1 cellular context compared by ENCODE assay signal in the genomic region with DNA sequence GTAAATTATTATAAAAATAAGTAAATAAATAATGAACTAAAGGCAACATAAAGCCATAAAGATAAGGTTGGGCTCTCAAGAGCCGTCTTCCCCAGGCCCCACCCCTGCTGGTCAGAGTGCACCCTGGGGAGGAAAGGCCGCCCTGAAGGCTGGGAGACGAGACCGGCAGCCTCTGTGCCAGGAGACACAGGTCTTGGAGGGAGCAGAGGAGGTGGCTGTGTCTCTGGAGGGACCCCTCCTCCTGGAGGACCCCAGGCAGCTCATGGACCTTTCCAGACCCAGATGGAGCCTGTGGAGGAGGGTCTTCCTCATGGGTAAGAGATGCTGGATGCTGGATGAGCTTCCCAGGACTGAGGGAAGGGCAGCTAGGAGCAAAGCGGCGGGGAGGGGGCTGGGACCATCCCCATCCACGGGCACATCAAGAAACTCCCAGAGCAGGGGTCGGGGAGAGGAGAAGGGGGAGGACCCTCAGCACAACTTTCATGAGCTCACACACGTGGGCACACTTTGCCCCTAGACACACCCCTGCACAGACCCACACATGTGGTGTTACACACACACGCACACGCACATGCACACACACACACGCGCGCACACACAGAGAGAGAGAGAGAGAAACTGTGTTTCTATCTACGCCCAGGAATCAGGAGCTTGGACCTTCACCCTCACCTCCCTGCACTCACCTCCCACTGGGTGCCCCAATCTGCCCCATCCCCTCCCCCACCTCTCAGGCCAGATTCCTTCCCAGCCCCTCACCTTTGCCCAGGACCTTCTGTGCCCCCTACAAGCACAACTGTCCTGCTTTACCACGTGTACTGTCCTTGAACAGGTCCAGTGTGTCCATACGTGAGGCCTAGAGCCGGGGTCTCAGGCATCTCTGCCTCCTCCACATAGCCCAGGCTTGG.
TF ChIP-seq lines count a peak whose summit lies in the region.

A gene (plus strand): TSS at position 159 of the 905 bp plus-strand sequence.

TF ChIP-seq in K562, 482 proteins besides CTCF, POLR2A, EP300 and RAD21:
- no peak for TF ChIP-seq BRD4 (IDR thresholded peaks at IDR 0.05)
- no peak for TF ChIP-seq ZNF589 (CRISPR knock-in tag; IDR thresholded peaks at IDR 0.05; ENCODE audit: low read depth)
- no peak for TF ChIP-seq NR4A1 (CRISPR knock-in tag; IDR thresholded peaks at IDR 0.05)
- no peak for TF ChIP-seq NR4A1 (tag; IDR thresholded peaks at IDR 0.05)
- TF ChIP-seq POLR2AphosphoS2 (IDR thresholded peaks at IDR 0.05; ENCODE audit: low read length) = peak; percentile 71
- TF ChIP-seq, protein P1, sequence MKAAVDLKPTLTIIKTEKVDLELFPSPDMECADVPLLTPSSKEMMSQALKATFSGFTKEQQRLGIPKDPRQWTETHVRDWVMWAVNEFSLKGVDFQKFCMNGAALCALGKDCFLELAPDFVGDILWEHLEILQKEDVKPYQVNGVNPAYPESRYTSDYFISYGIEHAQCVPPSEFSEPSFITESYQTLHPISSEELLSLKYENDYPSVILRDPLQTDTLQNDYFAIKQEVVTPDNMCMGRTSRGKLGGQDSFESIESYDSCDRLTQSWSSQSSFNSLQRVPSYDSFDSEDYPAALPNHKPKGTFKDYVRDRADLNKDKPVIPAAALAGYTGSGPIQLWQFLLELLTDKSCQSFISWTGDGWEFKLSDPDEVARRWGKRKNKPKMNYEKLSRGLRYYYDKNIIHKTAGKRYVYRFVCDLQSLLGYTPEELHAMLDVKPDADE (conservative IDR thresholded peaks at IDR 0.05; ENCODE audit: control insufficient read depth, low read depth, low read length) = no peak
- 0 out of 2 replicates have a peak, but pooled peaks have one; percentile 46 for TF ChIP-seq ELF2 (CRISPR knock-in tag; IDR thresholded peaks at IDR 0.05)
- no peak for TF ChIP-seq MTA2 (IDR thresholded peaks at IDR 0.05; ENCODE audit: low read depth)
- TF ChIP-seq, protein P2, sequence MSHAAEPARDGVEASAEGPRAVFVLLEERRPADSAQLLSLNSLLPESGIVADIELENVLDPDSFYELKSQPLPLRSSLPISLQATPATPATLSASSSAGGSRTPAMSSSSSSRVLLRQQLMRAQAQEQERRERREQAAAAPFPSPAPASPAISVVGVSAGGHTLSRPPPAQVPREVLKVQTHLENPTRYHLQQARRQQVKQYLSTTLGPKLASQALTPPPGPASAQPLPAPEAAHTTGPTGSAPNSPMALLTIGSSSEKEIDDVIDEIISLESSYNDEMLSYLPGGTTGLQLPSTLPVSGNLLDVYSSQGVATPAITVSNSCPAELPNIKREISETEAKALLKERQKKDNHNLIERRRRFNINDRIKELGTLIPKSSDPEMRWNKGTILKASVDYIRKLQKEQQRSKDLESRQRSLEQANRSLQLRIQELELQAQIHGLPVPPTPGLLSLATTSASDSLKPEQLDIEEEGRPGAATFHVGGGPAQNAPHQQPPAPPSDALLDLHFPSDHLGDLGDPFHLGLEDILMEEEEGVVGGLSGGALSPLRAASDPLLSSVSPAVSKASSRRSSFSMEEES (CRISPR knock-in tag; IDR thresholded peaks at IDR 0.05) = no peak
- TF ChIP-seq, protein P3, sequence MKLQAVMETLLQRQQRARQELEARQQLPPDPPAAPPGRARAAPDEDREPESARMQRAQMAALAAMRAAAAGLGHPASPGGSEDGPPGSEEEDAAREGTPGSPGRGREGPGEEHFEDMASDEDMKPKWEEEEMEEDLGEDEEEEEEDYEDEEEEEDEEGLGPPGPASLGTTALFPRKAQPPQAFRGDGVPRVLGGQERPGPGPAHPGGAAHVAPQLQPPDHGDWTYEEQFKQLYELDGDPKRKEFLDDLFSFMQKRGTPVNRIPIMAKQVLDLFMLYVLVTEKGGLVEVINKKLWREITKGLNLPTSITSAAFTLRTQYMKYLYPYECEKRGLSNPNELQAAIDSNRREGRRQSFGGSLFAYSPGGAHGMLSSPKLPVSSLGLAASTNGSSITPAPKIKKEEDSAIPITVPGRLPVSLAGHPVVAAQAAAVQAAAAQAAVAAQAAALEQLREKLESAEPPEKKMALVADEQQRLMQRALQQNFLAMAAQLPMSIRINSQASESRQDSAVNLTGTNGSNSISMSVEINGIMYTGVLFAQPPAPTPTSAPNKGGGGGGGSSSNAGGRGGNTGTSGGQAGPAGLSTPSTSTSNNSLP (IDR thresholded peaks at IDR 0.05; ENCODE audit: borderline replicate concordance, low read depth, low read length) = no peak
- TF ChIP-seq, protein P4, sequence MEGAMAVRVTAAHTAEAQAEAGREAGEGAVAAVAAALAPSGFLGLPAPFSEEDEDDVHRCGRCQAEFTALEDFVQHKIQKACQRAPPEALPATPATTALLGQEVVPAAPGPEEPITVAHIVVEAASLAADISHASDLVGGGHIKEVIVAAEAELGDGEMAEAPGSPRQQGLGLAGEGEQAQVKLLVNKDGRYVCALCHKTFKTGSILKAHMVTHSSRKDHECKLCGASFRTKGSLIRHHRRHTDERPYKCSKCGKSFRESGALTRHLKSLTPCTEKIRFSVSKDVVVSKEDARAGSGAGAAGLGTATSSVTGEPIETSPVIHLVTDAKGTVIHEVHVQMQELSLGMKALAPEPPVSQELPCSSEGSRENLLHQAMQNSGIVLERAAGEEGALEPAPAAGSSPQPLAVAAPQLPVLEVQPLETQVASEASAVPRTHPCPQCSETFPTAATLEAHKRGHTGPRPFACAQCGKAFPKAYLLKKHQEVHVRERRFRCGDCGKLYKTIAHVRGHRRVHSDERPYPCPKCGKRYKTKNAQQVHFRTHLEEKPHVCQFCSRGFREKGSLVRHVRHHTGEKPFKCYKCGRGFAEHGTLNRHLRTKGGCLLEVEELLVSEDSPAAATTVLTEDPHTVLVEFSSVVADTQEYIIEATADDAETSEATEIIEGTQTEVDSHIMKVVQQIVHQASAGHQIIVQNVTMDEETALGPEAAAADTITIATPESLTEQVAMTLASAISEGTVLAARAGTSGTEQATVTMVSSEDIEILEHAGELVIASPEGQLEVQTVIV (CRISPR knock-in tag; IDR thresholded peaks at IDR 0.05; ENCODE audit: borderline replicate concordance) = 0 out of 2 replicates have a peak, but pooled peaks have one; percentile 20
- TF ChIP-seq ZBTB7A (IDR thresholded peaks at IDR 0.05; ENCODE audit: borderline replicate concordance, control insufficient read depth, low read depth, low read length) = peak; percentile 45; the same call in 1 of the 2 replicates
- TF ChIP-seq PHB (CRISPR knock-in tag; IDR thresholded peaks at IDR 0.05) = no peak
- TF ChIP-seq, protein P5, sequence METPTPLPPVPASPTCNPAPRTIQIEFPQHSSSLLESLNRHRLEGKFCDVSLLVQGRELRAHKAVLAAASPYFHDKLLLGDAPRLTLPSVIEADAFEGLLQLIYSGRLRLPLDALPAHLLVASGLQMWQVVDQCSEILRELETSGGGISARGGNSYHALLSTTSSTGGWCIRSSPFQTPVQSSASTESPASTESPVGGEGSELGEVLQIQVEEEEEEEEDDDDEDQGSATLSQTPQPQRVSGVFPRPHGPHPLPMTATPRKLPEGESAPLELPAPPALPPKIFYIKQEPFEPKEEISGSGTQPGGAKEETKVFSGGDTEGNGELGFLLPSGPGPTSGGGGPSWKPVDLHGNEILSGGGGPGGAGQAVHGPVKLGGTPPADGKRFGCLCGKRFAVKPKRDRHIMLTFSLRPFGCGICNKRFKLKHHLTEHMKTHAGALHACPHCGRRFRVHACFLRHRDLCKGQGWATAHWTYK (CRISPR knock-in tag; IDR thresholded peaks at IDR 0.05) = no peak
- TF ChIP-seq RBFOX2 (IDR thresholded peaks at IDR 0.05; ENCODE audit: low read depth, low read length) = no peak
- TF ChIP-seq POLR2B (IDR thresholded peaks at IDR 0.05; ENCODE audit: low read depth, partially characterized antibody) = peak; percentile 37
- TF ChIP-seq, protein P6, sequence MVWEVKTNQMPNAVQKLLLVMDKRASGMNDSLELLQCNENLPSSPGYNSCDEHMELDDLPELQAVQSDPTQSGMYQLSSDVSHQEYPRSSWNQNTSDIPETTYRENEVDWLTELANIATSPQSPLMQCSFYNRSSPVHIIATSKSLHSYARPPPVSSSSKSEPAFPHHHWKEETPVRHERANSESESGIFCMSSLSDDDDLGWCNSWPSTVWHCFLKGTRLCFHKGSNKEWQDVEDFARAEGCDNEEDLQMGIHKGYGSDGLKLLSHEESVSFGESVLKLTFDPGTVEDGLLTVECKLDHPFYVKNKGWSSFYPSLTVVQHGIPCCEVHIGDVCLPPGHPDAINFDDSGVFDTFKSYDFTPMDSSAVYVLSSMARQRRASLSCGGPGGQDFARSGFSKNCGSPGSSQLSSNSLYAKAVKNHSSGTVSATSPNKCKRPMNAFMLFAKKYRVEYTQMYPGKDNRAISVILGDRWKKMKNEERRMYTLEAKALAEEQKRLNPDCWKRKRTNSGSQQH (CRISPR knock-in tag; IDR thresholded peaks at IDR 0.05) = no peak
- TF ChIP-seq, protein P7, sequence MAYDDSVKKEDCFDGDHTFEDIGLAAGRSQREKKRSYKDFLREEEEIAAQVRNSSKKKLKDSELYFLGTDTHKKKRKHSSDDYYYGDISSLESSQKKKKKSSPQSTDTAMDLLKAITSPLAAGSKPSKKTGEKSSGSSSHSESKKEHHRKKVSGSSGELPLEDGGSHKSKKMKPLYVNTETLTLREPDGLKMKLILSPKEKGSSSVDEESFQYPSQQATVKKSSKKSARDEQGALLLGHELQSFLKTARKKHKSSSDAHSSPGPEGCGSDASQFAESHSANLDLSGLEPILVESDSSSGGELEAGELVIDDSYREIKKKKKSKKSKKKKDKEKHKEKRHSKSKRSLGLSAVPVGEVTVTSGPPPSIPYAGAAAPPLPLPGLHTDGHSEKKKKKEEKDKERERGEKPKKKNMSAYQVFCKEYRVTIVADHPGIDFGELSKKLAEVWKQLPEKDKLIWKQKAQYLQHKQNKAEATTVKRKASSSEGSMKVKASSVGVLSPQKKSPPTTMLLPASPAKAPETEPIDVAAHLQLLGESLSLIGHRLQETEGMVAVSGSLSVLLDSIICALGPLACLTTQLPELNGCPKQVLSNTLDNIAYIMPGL (CRISPR knock-in tag; IDR thresholded peaks at IDR 0.05) = no peak
- TF ChIP-seq, protein P8, sequence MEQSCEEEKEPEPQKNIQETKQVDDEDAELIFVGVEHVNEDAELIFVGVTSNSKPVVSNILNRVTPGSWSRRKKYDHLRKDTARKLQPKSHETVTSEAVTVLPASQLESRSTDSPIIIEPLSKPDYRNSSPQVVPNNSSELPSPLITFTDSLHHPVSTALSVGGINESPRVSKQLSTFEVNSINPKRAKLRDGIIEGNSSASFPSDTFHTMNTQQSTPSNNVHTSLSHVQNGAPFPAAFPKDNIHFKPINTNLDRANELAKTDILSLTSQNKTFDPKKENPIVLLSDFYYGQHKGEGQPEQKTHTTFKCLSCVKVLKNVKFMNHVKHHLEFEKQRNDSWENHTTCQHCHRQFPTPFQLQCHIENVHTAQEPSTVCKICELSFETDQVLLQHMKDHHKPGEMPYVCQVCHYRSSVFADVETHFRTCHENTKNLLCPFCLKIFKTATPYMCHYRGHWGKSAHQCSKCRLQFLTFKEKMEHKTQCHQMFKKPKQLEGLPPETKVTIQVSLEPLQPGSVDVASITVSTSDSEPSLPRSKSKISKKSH (CRISPR knock-in tag; IDR thresholded peaks at IDR 0.05) = 0 out of 2 replicates have a peak, but pooled peaks have one; percentile 32
TF ChIP-seq in K562: peak in this region for 6.
